1 cellular context compared by ENCODE assay signal in the genomic region with DNA sequence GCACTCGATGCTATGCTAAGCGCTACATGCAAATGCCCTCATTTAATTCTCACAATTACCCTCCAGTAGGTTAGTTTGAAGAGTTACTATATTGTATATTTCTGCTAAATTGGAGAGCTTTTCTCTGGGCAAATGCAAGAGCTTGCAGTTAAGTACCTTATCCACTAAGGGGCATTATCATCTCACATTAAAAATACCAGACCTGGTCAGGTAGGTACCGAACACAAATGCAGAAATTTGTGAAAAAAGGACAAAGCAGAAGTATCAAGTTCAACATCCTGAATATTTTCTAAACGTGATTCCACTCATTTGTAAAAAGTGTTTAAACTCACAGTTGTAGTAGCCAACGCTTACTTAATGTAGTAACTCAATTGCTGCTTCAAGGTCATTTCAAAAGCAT.
TF ChIP-seq lines count a peak whose summit lies in the region.

No MANE protein-coding gene starts in this region.

TF ChIP-seq in H1, 55 proteins besides CTCF, POLR2A, EP300 and RAD21 (continued from another document):
- TF ChIP-seq CREB1 (IDR thresholded peaks at IDR 0.05), result no peak
- TF ChIP-seq, protein P1, sequence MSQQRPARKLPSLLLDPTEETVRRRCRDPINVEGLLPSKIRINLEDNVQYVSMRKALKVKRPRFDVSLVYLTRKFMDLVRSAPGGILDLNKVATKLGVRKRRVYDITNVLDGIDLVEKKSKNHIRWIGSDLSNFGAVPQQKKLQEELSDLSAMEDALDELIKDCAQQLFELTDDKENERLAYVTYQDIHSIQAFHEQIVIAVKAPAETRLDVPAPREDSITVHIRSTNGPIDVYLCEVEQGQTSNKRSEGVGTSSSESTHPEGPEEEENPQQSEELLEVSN (IDR thresholded peaks at IDR 0.05), result no peak
- TF ChIP-seq SP1 (IDR thresholded peaks at IDR 0.05; ENCODE audit: low read depth, low read length), result no peak
- no peak for TF ChIP-seq NANOG (IDR thresholded peaks at IDR 0.05; ENCODE audit: insufficient read depth, low read depth, low read length, poor library complexity, severe bottlenecking)
- TF ChIP-seq FOSL1 (IDR thresholded peaks at IDR 0.05; ENCODE audit: insufficient read depth, low read depth, low read length), result no peak
- TF ChIP-seq KDM5A (IDR thresholded peaks at IDR 0.05; ENCODE audit: low read length), result no peak
- TF ChIP-seq TAF1 (IDR thresholded peaks at IDR 0.05; ENCODE audit: low read depth, low read length), result no peak
- TF ChIP-seq ASH2L (IDR thresholded peaks at IDR 0.05; ENCODE audit: low read length), result no peak
